ENCODE assay signal across 14 cellular contexts in the genomic region with DNA sequence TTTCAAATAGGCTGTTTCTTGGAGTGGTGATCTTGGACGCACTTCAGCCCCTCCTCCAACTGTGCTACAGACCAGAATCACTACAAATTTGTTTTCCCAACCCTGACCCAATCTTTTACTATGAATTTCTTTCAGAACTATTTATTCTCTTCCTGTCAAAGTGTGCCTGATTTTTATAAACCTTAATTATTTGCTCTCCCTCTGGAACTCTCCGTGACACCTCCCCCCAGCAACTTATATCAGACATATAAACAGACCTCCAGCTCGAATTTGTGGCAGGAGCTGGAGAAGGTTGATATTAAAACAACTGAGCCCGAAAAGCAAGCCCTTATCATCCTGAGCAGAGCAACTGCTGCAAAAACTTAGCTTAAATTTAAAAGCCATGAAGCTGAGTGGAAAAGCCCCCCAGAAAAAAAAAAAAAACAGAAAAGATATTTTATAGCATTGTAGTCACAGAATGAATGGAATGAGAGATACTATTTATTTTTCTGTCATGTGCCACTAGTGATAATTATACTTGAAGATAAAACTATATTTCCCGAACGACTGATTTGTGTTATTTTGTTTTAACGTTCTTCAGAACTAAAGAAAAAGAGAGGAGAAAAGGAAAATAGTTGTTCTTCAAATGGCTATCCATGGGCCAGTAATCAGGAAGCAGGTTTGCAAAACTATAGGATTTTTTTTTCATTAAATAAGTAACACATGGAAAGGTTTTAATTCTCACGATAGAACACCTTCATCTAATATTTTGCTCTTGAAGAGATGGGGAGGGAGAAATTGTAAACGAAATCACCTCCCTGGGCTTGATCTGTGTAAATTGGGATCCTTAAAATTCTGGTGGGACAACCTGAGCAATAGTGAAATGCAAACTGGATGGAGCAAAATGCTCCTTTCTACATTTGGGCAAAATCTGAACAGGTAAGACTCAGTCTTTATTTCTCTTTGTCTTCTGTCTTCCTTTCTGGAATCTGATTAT.
DNase-seq lines count a peak whose midpoint lies in the region; ATAC-seq, FAIRE-seq and TF ChIP-seq lines count a peak whose summit lies in the region.
"Had no signal": no experiment of that assay in that cellular context is flagged by ENCODE, and none has a peak within 500 bp of the region (broad histone marks: within the 10 kb centered on the region; RNA-seq: fewer than 3 reads in every experiment).

No MANE protein-coding gene starts in this region.

- H3K36me3 Mint-ChIP-seq in neural progenitor cell: no peaks in the 10 kb centered on the region
- H3K36me3 Mint-ChIP-seq: CD4-positive, CD25-positive, alpha-beta regulatory T cell had no signal

- TF ChIP-seq EP300 in HepG2 (IDR thresholded peaks at IDR 0.05; ENCODE audit: low read depth in 2 of 2, low read length in 2 of 2) (no peak), HepG2 (CRISPR knock-in tag; IDR thresholded peaks at IDR 0.05; ENCODE audit: borderline replicate concordance) (no peak), K562 (IDR thresholded peaks at IDR 0.05; ENCODE audit: low read length) (no peak)

- 2% methylated on average over 9 of the region's 9 CpGs for WGBS in HepG2 (ENCODE audit: low lambda C conversion rate)
- WGBS in right lobe of liver (ENCODE audit: insufficient coverage, low coverage, low lambda C conversion rate, missing lambda C conversion rate): 15% methylated on average over 9 of the region's 9 CpGs
- WGBS in K562 (ENCODE audit: insufficient coverage, low coverage, missing lambda C conversion rate): 3% methylated on average over 9 of the region's 9 CpGs
- 17 to 26% methylated on average over 9 of the region's 9 CpGs for WGBS in heart right ventricle, 2 donors

- DNase-seq in HepG2 (ENCODE audit: low spot score) (no peak), right lobe of liver (no peak), K562 (ENCODE audit: extremely low read depth in 1 of 4, low spot score in 3 of 4) (no peak), neural progenitor cell (ENCODE audit: low spot score) (no peak), heart right ventricle (no peak), urothelium cell line (ENCODE audit: low spot score) (no peak)
- DNase-seq: 8988T; ACHN; CD4-positive, CD25-positive, alpha-beta regulatory T cell; DMS 273 treated with DMSO at 0.1 percent for 48 hours; DMS79 had no signal

- BruUV-seq in HepG2 (replicated peaks; lab: Mats Ljungman, UMichigan) (no TSS peak), K562 (replicated peaks; lab: Mats Ljungman, UMichigan) (no TSS peak)

- no peak for TF ChIP-seq RAD21 in HepG2 (CRISPR knock-in tag; IDR thresholded peaks at IDR 0.05)
- TF ChIP-seq RAD21 in K562 (CRISPR knock-in tag; conservative IDR thresholded peaks at IDR 0.05 in 1 of 2, IDR thresholded peaks at IDR 0.05 in 1 of 2): no peak

- H3K27ac ChIP-seq in HepG2 (ENCODE audit: extremely low read length, insufficient read depth, low read length) (no peak overlapping the region), right lobe of liver (no peak overlapping the region), K562 (ENCODE audit: extremely low read depth, low read depth, low read length) (no peak overlapping the region), neural progenitor cell (no peak overlapping the region), heart right ventricle (no peak overlapping the region)
- H3K27ac ChIP-seq: BLaER1 treated with 17β-estradiol and CSF1 and Interleukin-3, amounts not matched to agents 10 nM and 100 nM had no signal

- TF ChIP-seq CTCF in HepG2 (CRISPR knock-in tag; IDR thresholded peaks at IDR 0.05) (no peak), right lobe of liver (IDR thresholded peaks at IDR 0.05) (no peak), K562 (IDR thresholded peaks at IDR 0.05 in 2 of 3, conservative IDR thresholded peaks at IDR 0.05 in 1 of 3; ENCODE audit: insufficient read depth in 2 of 3, low read depth in 1 of 3, low read length in 3 of 3) (no peak), neural progenitor cell (IDR thresholded peaks at IDR 0.05) (no peak), heart right ventricle (IDR thresholded peaks at IDR 0.05) (no peak)

- intact Hi-C loops in HepG2 (cut with micrococcal nuclease; ENCODE audit: unreplicated experiment): no loop called here
- intact Hi-C loops in right lobe of liver (cut with DNase I): no loop called here
- intact Hi-C loops in K562 (cut with micrococcal nuclease): no loop called here
- intact Hi-C loops in heart right ventricle (cut with DNase I): loop anchor here in 1 of 10 donors (10.0 kb wide), 1 partner anchor 57 kb away; no protein-coding TSS in a partner anchor

- H3K9me1 ChIP-seq in K562 (ENCODE audit: control insufficient read depth, insufficient read depth, low read length): no peaks in the 10 kb centered on the region

- POLR2A ChIA-PET in HepG2 (lab: Yijun Ruan, JAX): no interaction called here
- POLR2A ChIA-PET in K562 (lab: Yijun Ruan, JAX): interaction anchor here (0.9 kb wide), 1 partner anchor 18 kb away, joined by 3 read pairs; no protein-coding TSS in a partner anchor

- H2AFZ ChIP-seq in HepG2 (ENCODE audit: low read length): no peak overlapping the region
- no peak overlapping the region for H2AFZ ChIP-seq in K562 (ENCODE audit: low read depth, low read length)
- no peak overlapping the region for H2AFZ ChIP-seq in neural progenitor cell (replicated peaks)

- no peak overlapping the region for H3K27ac Mint-ChIP-seq in neural progenitor cell
- H3K27ac Mint-ChIP-seq: CD4-positive, CD25-positive, alpha-beta regulatory T cell had no signal

- H3K4me3 ChIP-seq in HepG2 (replicated peaks in 1 of 3; ENCODE audit: insufficient read depth in 1 of 3, low read depth in 2 of 3, low read length in 3 of 3) (no peak overlapping the region), right lobe of liver (no peak overlapping the region), K562 (no peak overlapping the region), neural progenitor cell (no peak overlapping the region), heart right ventricle (no peak overlapping the region)
- H3K4me3 ChIP-seq: BLaER1 treated with 17β-estradiol and CSF1 and Interleukin-3, amounts not matched to agents 10 nM and 100 nM had no signal

- H4K20me1 ChIP-seq in HepG2 (ENCODE audit: insufficient read depth, low read length): no peaks in the 10 kb centered on the region
- H4K20me1 ChIP-seq in K562 (replicated peaks; ENCODE audit: control insufficient read depth, insufficient read depth, low read length): no peaks in the 10 kb centered on the region
- H4K20me1 ChIP-seq in neural progenitor cell (ENCODE audit: low read depth): peaks cover 34% of the 10 kb centered on the region

- 0 out of 2 replicates have a peak, but pooled peaks cover 10% of the 10 kb centered on the region for H3K4me1 ChIP-seq in HepG2 (ENCODE audit: insufficient read depth, low read length)
- H3K4me1 ChIP-seq in right lobe of liver: peaks cover 0 to 18% (median 3%) of the 10 kb centered on the region in 4 donors
- H3K4me1 ChIP-seq in K562 (replicated peaks in 1 of 2; ENCODE audit: control insufficient read depth in 2 of 2, insufficient read depth in 2 of 2, low read length in 2 of 2): peaks cover 10 to 20% of the 10 kb centered on the region in 2 experiments; a peak in 3 of 5 replicates
- H3K4me1 ChIP-seq in neural progenitor cell: peaks cover 44% of the 10 kb centered on the region
- peaks cover 9 to 25% (median 18%) of the 10 kb centered on the region in 9 donors for H3K4me1 ChIP-seq in heart right ventricle
- H3K4me1 ChIP-seq: BLaER1 treated with 17β-estradiol and CSF1 and Interleukin-3, amounts not matched to agents 10 nM and 100 nM had no signal

- no peaks in the 10 kb centered on the region for H3K9me3 ChIP-seq in HepG2 (ENCODE audit: low read length)
- no peaks in the 10 kb centered on the region for H3K9me3 ChIP-seq in right lobe of liver
- H3K9me3 ChIP-seq in K562 (replicated peaks; ENCODE audit: control insufficient read depth, insufficient read depth, low read depth, low read length): no peaks in the 10 kb centered on the region
- H3K9me3 ChIP-seq in neural progenitor cell (ENCODE audit: low read depth): no peaks in the 10 kb centered on the region
- no peaks in the 10 kb centered on the region for H3K9me3 ChIP-seq in heart right ventricle

- peak overlapping the region; percentile 21 for H3K4me3 Mint-ChIP-seq in neural progenitor cell
- H3K4me3 Mint-ChIP-seq: CD4-positive, CD25-positive, alpha-beta regulatory T cell had no signal

- no peak for FAIRE-seq in HepG2 (lab: Jason Lieb, UNC)
- peak; percentile 6 for FAIRE-seq in K562 (lab: Jason Lieb, UNC)
- FAIRE-seq in urothelium cell line (lab: Jason Lieb, UNC): no peak
- FAIRE-seq: GM12891 had no signal

- H3K9ac ChIP-seq in HepG2 (ENCODE audit: insufficient read depth, low read depth, low read length) (no peak overlapping the region), K562 (ENCODE audit: insufficient read depth in 1 of 2, low read depth in 2 of 2, low read length in 2 of 2) (no peak overlapping the region), neural progenitor cell (no peak overlapping the region)
- H3K9ac ChIP-seq: BLaER1 treated with 17β-estradiol and CSF1 and Interleukin-3, amounts not matched to agents 10 nM and 100 nM had no signal

- H3K36me3 ChIP-seq in HepG2 (replicated peaks in 1 of 2; ENCODE audit: control insufficient read depth in 1 of 2, insufficient read depth in 2 of 2, low read length in 2 of 2) (no peaks in the 10 kb centered on the region), right lobe of liver (no peaks in the 10 kb centered on the region), K562 (ENCODE audit: control insufficient read depth, insufficient read depth, low read length) (no peaks in the 10 kb centered on the region), neural progenitor cell (no peaks in the 10 kb centered on the region), heart right ventricle (no peaks in the 10 kb centered on the region)
- H3K36me3 ChIP-seq: BLaER1 treated with 17β-estradiol and CSF1 and Interleukin-3, amounts not matched to agents 10 nM and 100 nM had no signal

- H3K9me3 Mint-ChIP-seq in neural progenitor cell: peaks cover 2% of the 10 kb centered on the region

- H3K4me1 Mint-ChIP-seq in neural progenitor cell: peaks cover 41% of the 10 kb centered on the region

- H3K27me3 Mint-ChIP-seq in neural progenitor cell (ENCODE audit: insufficient read depth, low read depth): peaks cover 85% of the 10 kb centered on the region

- H3K79me2 ChIP-seq in HepG2 (ENCODE audit: insufficient read depth, low read length) (no peaks in the 10 kb centered on the region), K562 (ENCODE audit: control insufficient read depth, insufficient read depth, low read length) (no peaks in the 10 kb centered on the region), neural progenitor cell (ENCODE audit: low read depth) (no peaks in the 10 kb centered on the region)

- TF ChIP-seq POLR2A in HepG2 (IDR thresholded peaks at IDR 0.05; ENCODE audit: insufficient read depth in 1 of 2, low read depth in 2 of 2, low read length in 2 of 2) (no peak), right lobe of liver (IDR thresholded peaks at IDR 0.05) (no peak), K562 (conservative IDR thresholded peaks at IDR 0.05) (no peak)

- no peak for ATAC-seq in HepG2
- no peak for ATAC-seq in right lobe of liver
- no peak for ATAC-seq in K562
- no peak for ATAC-seq in heart right ventricle
- no peak for ATAC-seq in HG03045 (IDR thresholded peaks at IDR 0.05; ENCODE audit: unreplicated experiment)

- H3K27me3 ChIP-seq in HepG2 (ENCODE audit: control insufficient read depth in 1 of 2, insufficient read depth in 2 of 2, low read length in 2 of 2): peaks cover 10 to 65% of the 10 kb centered on the region in 2 experiments
- H3K27me3 ChIP-seq in right lobe of liver: peaks cover 14 to 46% of the 10 kb centered on the region in 2 donors
- H3K27me3 ChIP-seq in K562 (ENCODE audit: control insufficient read depth in 2 of 2, insufficient read depth in 2 of 2, low read length in 2 of 2): peaks cover 39 to 42% of the 10 kb centered on the region in 2 experiments
- H3K27me3 ChIP-seq in neural progenitor cell: peaks cover 100% of the 10 kb centered on the region
- peaks cover 22 to 100% (median 98%) of the 10 kb centered on the region in 7 donors for H3K27me3 ChIP-seq in heart right ventricle

- peaks cover 42% of the 10 kb centered on the region for H3F3A ChIP-seq in neural progenitor cell (ENCODE audit: low read depth)

- CTCF ChIA-PET in HepG2 (lab: Yijun Ruan, JAX; ENCODE audit: low intra/inter-chr PET ratio, low total read pairs) (no interaction called here), K562 (lab: Yijun Ruan, JAX; ENCODE audit: low intra/inter-chr PET ratio) (no interaction called here)

- in situ Hi-C loops in HepG2 (cut with HindIII; ENCODE audit: extremely low pct_ligation_motif_present, low pct_unique_long_range_greater_than_20kb) (no loop called here), K562 (cut with MboI) (no loop called here)

- H3K4me2 ChIP-seq in HepG2 (ENCODE audit: low read depth, low read length): no peak overlapping the region
- H3K4me2 ChIP-seq in K562 (ENCODE audit: insufficient read depth, low read length): no peak overlapping the region
- no peak overlapping the region for H3K4me2 ChIP-seq in neural progenitor cell
- H3K4me2 ChIP-seq: BLaER1 treated with 17β-estradiol and CSF1 and Interleukin-3, amounts not matched to agents 10 nM and 100 nM had no signal

Comparison
In these comparisons a context has a peak if more than half of its experiments do, and no peak if none do; other contexts are left out.
1. Of the 241 proteins assayed by ChIP-seq in both HepG2 and K562: peak only in HepG2: none; only in K562: ZFP36; in both: none; in neither: 239; mixed calls (peak in some experiments, not most) for 1.